Comparison of ENCODE assay signal across 9 cellular contexts in the genomic region with DNA sequence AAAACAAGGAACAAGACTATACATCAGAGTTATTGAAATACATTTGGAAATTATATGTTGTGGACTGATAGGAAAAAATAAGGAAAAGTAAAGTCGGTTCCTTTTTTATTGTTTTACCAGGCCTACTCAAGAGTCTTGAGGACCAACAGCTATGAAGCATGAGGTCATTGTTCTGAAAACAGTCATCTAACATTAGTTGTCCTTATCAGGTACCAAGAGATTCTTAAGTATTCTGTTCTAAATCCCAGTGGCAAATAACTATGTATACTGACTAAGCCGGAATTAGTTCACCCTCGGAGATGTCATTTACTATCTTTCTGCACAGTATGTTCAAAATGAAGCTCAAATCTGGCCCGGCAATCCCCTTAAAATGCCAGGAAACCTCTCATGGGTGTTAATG. TPM values are rescaled to one million over a fixed set of nuclear protein-coding genes. Genes with fewer than 3 reads are reported as not detected.
DNase-seq lines count a peak whose midpoint lies in the region; ATAC-seq and TF ChIP-seq lines count a peak whose summit lies in the region.
"Had no signal": no experiment of that assay in that cellular context is flagged by ENCODE, and none has a peak within 500 bp of the region (broad histone marks: within the 10 kb centered on the region; RNA-seq: fewer than 3 reads in every experiment).

No MANE protein-coding gene starts in this region.

- H3K27me3 ChIP-seq in ectodermal cell (ENCODE audit: control insufficient read depth, insufficient read depth, low read length, poor library complexity, severe bottlenecking) (peaks cover 13% of the 10 kb centered on the region), right lobe of liver (no peaks in the 10 kb centered on the region), spleen (replicated peaks in 1 of 7) (peaks cover 0 to 12% (median 0%) of the 10 kb centered on the region in 7 donors)

- H3K36me3 ChIP-seq in ectodermal cell (ENCODE audit: control insufficient read depth, insufficient read depth, low read length) (no peaks in the 10 kb centered on the region), right lobe of liver (no peaks in the 10 kb centered on the region), spleen (no peaks in the 10 kb centered on the region)

- H3K9me3 ChIP-seq in ectodermal cell (ENCODE audit: control insufficient read depth, low read length): no peaks in the 10 kb centered on the region
- no peaks in the 10 kb centered on the region for H3K9me3 ChIP-seq in right lobe of liver
- H3K9me3 ChIP-seq in spleen: peaks cover 0 to 6% (median 0%) of the 10 kb centered on the region in 8 donors

- DNase-seq in HFFc6: peak; percentile 6
- DNase-seq in right lobe of liver: no peak
- no peak for DNase-seq in spleen
- DNase-seq in activated naive CD8-positive, alpha-beta T cell treated with anti-CD3 and anti-CD28 coated beads for 36 hours: no peak
- DNase-seq in stimulated activated naive CD8-positive, alpha-beta T cell treated with anti-CD3 and anti-CD28 coated beads, Interleukin-15, amount 100 ng/mL, for 72 hours: no peak
- DNase-seq in D341Med (ENCODE audit: low spot score): no peak

- whole genome bisulfite sequencing in ectodermal cell, 2 experiments: 76 to 77% methylated on average over 4 of the region's 4 CpGs
- WGBS in right lobe of liver (ENCODE audit: insufficient coverage, low coverage, low lambda C conversion rate, missing lambda C conversion rate): 27% methylated on average over 4 of the region's 4 CpGs
- 61 to 88% (median 68%) methylated on average over 4 of the region's 4 CpGs for WGBS in spleen, 5 donors

- peaks cover 24% of the 10 kb centered on the region for H3K4me1 Mint-ChIP-seq in HFFc6 (ENCODE audit: low read depth)
- H3K4me1 Mint-ChIP-seq in activated naive CD8-positive, alpha-beta T cell treated with anti-CD3 and anti-CD28 coated beads for 36 hours: no peaks in the 10 kb centered on the region
- H3K4me1 Mint-ChIP-seq in stimulated activated naive CD8-positive, alpha-beta T cell treated with anti-CD3 and anti-CD28 coated beads, Interleukin-15, amount 100 ng/mL, for 72 hours: no peaks in the 10 kb centered on the region
- H3K4me1 Mint-ChIP-seq: activated T-helper 17 cell treated with anti-CD3 and anti-CD28 coated beads, Interleukin-2, amount 50 U/mL, for 72 hours had no signal

- no peaks in the 10 kb centered on the region; the same call in 1 of the 2 replicates for H3K27me3 Mint-ChIP-seq in HFFc6 (ENCODE audit: insufficient read depth)
- H3K27me3 Mint-ChIP-seq in activated naive CD8-positive, alpha-beta T cell treated with anti-CD3 and anti-CD28 coated beads for 36 hours: peaks cover 14% of the 10 kb centered on the region
- H3K27me3 Mint-ChIP-seq in stimulated activated naive CD8-positive, alpha-beta T cell treated with anti-CD3 and anti-CD28 coated beads, Interleukin-15, amount 100 ng/mL, for 72 hours: peaks cover 17% of the 10 kb centered on the region
- H3K27me3 Mint-ChIP-seq: activated T-helper 17 cell treated with anti-CD3 and anti-CD28 coated beads, Interleukin-2, amount 50 U/mL, for 72 hours had no signal

- ATAC-seq in right lobe of liver (peak in 2 of 4 donors; percentile 15 to 51), GM19452 (IDR thresholded peaks at IDR 0.05; ENCODE audit: unreplicated experiment) (no peak)
- ATAC-seq in stimulated activated naive CD8-positive, alpha-beta T cell treated with anti-CD3 and anti-CD28 coated beads, Interleukin-15, amount 100 ng/mL, for 72 hours: no peak
- ATAC-seq: activated T-helper 17 cell treated with anti-CD3 and anti-CD28 coated beads, Interleukin-2, amount 50 U/mL, for 72 hours had no signal

- TF ChIP-seq CTCF in HFFc6 (IDR thresholded peaks at IDR 0.05) (no peak), right lobe of liver (IDR thresholded peaks at IDR 0.05) (no peak), spleen (IDR thresholded peaks at IDR 0.05 in 8 of 11, conservative IDR thresholded peaks at IDR 0.05 in 3 of 11) (no peak)

- no peak for TF ChIP-seq POLR2A in right lobe of liver (IDR thresholded peaks at IDR 0.05)
- TF ChIP-seq POLR2A in spleen (IDR thresholded peaks at IDR 0.05): no peak

- H3K9me3 Mint-ChIP-seq in HFFc6: no peaks in the 10 kb centered on the region
- H3K9me3 Mint-ChIP-seq in activated naive CD8-positive, alpha-beta T cell treated with anti-CD3 and anti-CD28 coated beads for 36 hours: no peaks in the 10 kb centered on the region
- H3K9me3 Mint-ChIP-seq in stimulated activated naive CD8-positive, alpha-beta T cell treated with anti-CD3 and anti-CD28 coated beads, Interleukin-15, amount 100 ng/mL, for 72 hours: peaks cover 0 to 5% of the 10 kb centered on the region in 2 donors
- H3K9me3 Mint-ChIP-seq: activated T-helper 17 cell treated with anti-CD3 and anti-CD28 coated beads, Interleukin-2, amount 50 U/mL, for 72 hours had no signal

- H3K27ac ChIP-seq in ectodermal cell (ENCODE audit: insufficient read depth, low read depth, low read length, poor library complexity, severe bottlenecking) (no peak overlapping the region), right lobe of liver (peak overlapping the region; percentile 49 to 75 (median 56)), spleen (peak overlapping the region; percentile 27 to 85 (median 80))

- H3K36me3 Mint-ChIP-seq in HFFc6 (ENCODE audit: low read depth): no peaks in the 10 kb centered on the region
- H3K36me3 Mint-ChIP-seq in activated naive CD8-positive, alpha-beta T cell treated with anti-CD3 and anti-CD28 coated beads for 36 hours: no peaks in the 10 kb centered on the region

- peak overlapping the region; percentile 92 for H3K27ac Mint-ChIP-seq in HFFc6
- no peak overlapping the region for H3K27ac Mint-ChIP-seq in activated naive CD8-positive, alpha-beta T cell treated with anti-CD3 and anti-CD28 coated beads for 36 hours
- no peak overlapping the region for H3K27ac Mint-ChIP-seq in stimulated activated naive CD8-positive, alpha-beta T cell treated with anti-CD3 and anti-CD28 coated beads, Interleukin-15, amount 100 ng/mL, for 72 hours
- H3K27ac Mint-ChIP-seq: activated T-helper 17 cell treated with anti-CD3 and anti-CD28 coated beads, Interleukin-2, amount 50 U/mL, for 72 hours had no signal

- peak overlapping the region; percentile 86 for H3K4me3 Mint-ChIP-seq in HFFc6
- no peak overlapping the region for H3K4me3 Mint-ChIP-seq in activated naive CD8-positive, alpha-beta T cell treated with anti-CD3 and anti-CD28 coated beads for 36 hours
- H3K4me3 Mint-ChIP-seq in stimulated activated naive CD8-positive, alpha-beta T cell treated with anti-CD3 and anti-CD28 coated beads, Interleukin-15, amount 100 ng/mL, for 72 hours: no peak overlapping the region
- H3K4me3 Mint-ChIP-seq: activated T-helper 17 cell treated with anti-CD3 and anti-CD28 coated beads, Interleukin-2, amount 50 U/mL, for 72 hours had no signal

- H3K4me3 ChIP-seq in ectodermal cell (ENCODE audit: insufficient read depth, low read depth, low read length): peak overlapping the region; percentile 36
- H3K4me3 ChIP-seq in right lobe of liver: peak overlapping the region in 2 of 3 donors; percentile 11 to 19
- peak overlapping the region; percentile 6 to 65 (median 26) for H3K4me3 ChIP-seq in spleen

- H3K4me1 ChIP-seq in ectodermal cell (ENCODE audit: control insufficient read depth, insufficient read depth, low read length): no peaks in the 10 kb centered on the region
- H3K4me1 ChIP-seq in right lobe of liver: no peaks in the 10 kb centered on the region
- no peaks in the 10 kb centered on the region for H3K4me1 ChIP-seq in spleen

- intact Hi-C loops in right lobe of liver (cut with DNase I) (no loop called here), spleen (cut with DNase I; ENCODE audit: low total_unique reads) (no loop called here)

RNA-seq across cellular contexts. Expression of a gene that starts 0.6 kb away (rescaled TPM):
- total RNA-seq in HFFc6 (2021; fragmentation: NEBNext Ultra II Directional; extraction: Animal tissue kit (Norgen Biotek cat#: 25700)): 10 to 100 TPM; 11.8 to 24.7 (median 16.1) TPM
- 0.80 TPM for polyA plus RNA-seq in ectodermal cell (2013, experiment 1 of 4)
- 0.91 TPM for polyA plus RNA-seq in ectodermal cell (2013, experiment 2 of 4)
- 1.0 TPM for polyA plus RNA-seq in ectodermal cell (2013, experiment 3 of 4)
- 1.1 TPM for polyA plus RNA-seq in ectodermal cell (2013, experiment 4 of 4)
- total RNA-seq in right lobe of liver: 10 to 100 TPM in 2 of 6 experiments, 1 to 10 TPM in 4; 3.0 to 14.9 (median 6.8) TPM
- 10 to 100 TPM; 49.2 to 94.5 (median 72.5) TPM for total RNA-seq in spleen
- polyA plus RNA-seq in spleen: 10 to 100 TPM in 1 of 3 donors, 1 to 10 TPM in 2; 7.5 to 16.8 (median 9.8) TPM
- total RNA-seq in activated naive CD8-positive, alpha-beta T cell treated with anti-CD3 and anti-CD28 coated beads for 36 hours: not detected
- total RNA-seq: activated T-helper 17 cell treated with anti-CD3 and anti-CD28 coated beads, Interleukin-2, amount 50 U/mL, for 72 hours had no signal
